ENCODE assay signal across 9 cellular contexts in the genomic region with DNA sequence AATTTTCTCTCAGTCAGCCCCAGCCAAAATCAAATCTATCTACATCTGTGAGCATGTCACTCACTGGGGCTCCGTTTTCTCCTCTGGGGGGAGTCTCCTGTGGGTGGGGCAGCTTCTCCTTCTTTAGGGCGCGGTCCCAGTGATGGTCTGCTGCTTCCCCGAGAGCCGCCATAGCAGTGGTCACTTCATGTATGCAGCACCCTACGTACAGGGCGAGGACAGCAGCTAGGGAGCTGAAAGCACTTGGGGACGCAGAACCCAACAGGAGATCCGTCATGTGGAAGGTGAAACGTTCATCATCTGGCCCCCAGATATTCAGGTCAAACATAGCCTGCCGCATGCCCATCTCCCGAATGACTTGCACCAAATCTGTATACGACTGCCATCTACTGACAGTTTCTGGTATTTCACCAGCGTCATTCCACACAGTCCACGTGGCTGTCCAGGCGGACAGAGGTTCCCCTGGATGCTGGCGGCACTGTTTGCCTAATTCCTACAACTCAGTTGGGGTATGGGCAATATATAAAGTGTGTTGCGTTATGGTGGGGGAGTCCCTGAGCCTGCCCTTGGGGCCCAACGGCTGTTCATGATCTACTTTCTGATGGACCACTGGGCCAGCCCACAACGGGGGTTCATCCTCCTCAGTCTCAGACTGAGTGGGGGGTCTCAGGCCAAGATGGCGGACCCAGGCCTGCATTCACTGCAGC.
A peak's percentile ranks its signal among the peaks of the same experiment; 100 is the strongest.
DNase-seq lines count a peak whose midpoint lies in the region; ATAC-seq, FAIRE-seq and TF ChIP-seq lines count a peak whose summit lies in the region.
"Had no signal": no experiment of that assay in that cellular context is flagged by ENCODE, and none has a peak within 500 bp of the region (broad histone marks: within the 10 kb centered on the region; RNA-seq: fewer than 3 reads in every experiment).

No MANE protein-coding gene starts in this region.

- no TSS peak for BruUV-seq in IMR-90 (replicated peaks; lab: Mats Ljungman, UMichigan)

- H2BK20ac ChIP-seq in IMR-90 (ENCODE audit: low read depth, low read length): no peak overlapping the region

- H2AK5ac ChIP-seq in IMR-90 (ENCODE audit: low read depth, low read length): no peak overlapping the region

- peaks cover 10% of the 10 kb centered on the region for H3K9me3 Mint-ChIP-seq in activated naive CD4-positive, alpha-beta T cell treated with anti-CD3 and anti-CD28 coated beads, Interleukin-2, amount 10 ng/mL, durations not matched to agents 7 days and 5 days

- no peak overlapping the region for H3K27ac Mint-ChIP-seq in activated naive CD4-positive, alpha-beta T cell treated with anti-CD3 and anti-CD28 coated beads, Interleukin-2, amount 10 ng/mL, durations not matched to agents 7 days and 5 days
- H3K27ac Mint-ChIP-seq: B cell had no signal

- TF ChIP-seq POLR2A in IMR-90 (IDR thresholded peaks at IDR 0.05; ENCODE audit: low read depth, low read length): no peak

- no peak overlapping the region for H4K5ac ChIP-seq in IMR-90 (ENCODE audit: low read depth, low read length)

- H3K4me3 Mint-ChIP-seq in activated naive CD4-positive, alpha-beta T cell treated with anti-CD3 and anti-CD28 coated beads, Interleukin-2, amount 10 ng/mL, durations not matched to agents 7 days and 5 days: no peak overlapping the region
- H3K4me3 Mint-ChIP-seq: B cell had no signal

- H3K9ac ChIP-seq in IMR-90 (ENCODE audit: low read depth, low read length): no peak overlapping the region

- in situ Hi-C loops in IMR-90 (cut with MboI; ENCODE audit: low sequenced_read_pairs): no loop called here

- FAIRE-seq in bronchial epithelial cell (lab: Jason Lieb, UNC): no peak

- H3K4me2 ChIP-seq in IMR-90 (ENCODE audit: low read depth, low read length): no peak overlapping the region

- ATAC-seq in IMR-90 (ENCODE audit: low read depth): peak; percentile 68

- H2BK5ac ChIP-seq in IMR-90 (ENCODE audit: low read depth, low read length, poor library complexity, severe bottlenecking): no peak overlapping the region

- no peaks in the 10 kb centered on the region for H3K36me3 Mint-ChIP-seq in activated naive CD4-positive, alpha-beta T cell treated with anti-CD3 and anti-CD28 coated beads, Interleukin-2, amount 10 ng/mL, durations not matched to agents 7 days and 5 days

- no peak overlapping the region for H3K14ac ChIP-seq in IMR-90 (replicated peaks; ENCODE audit: low read depth, low read length)

- H2AK9ac ChIP-seq in IMR-90 (replicated peaks; ENCODE audit: low read depth, low read length, poor library complexity): no peak overlapping the region

- no peak overlapping the region for H3K23ac ChIP-seq in IMR-90 (ENCODE audit: low read depth, low read length)

- H4K8ac ChIP-seq in IMR-90 (ENCODE audit: low read depth in 2 of 2, low read length in 2 of 2): no peak overlapping the region

- no peaks in the 10 kb centered on the region for H3K27me3 Mint-ChIP-seq in activated naive CD4-positive, alpha-beta T cell treated with anti-CD3 and anti-CD28 coated beads, Interleukin-2, amount 10 ng/mL, durations not matched to agents 7 days and 5 days
- H3K27me3 Mint-ChIP-seq: B cell had no signal

- TF ChIP-seq RAD21 in IMR-90 (IDR thresholded peaks at IDR 0.05; ENCODE audit: low read length): peak; percentile 64

- H3K4ac ChIP-seq in IMR-90 (ENCODE audit: low read depth, low read length): no peak overlapping the region

- dilution Hi-C loops in IMR-90 (cut with HindIII; ENCODE audit: low sequenced_read_pairs, unreplicated experiment): no loop called here

- intact Hi-C loops in IMR-90 (cut with micrococcal nuclease): loop anchor here (5.0 kb wide), 2 partner anchors 608 to 797 kb away; a partner anchor contains a TSS

- H3K4me1 Mint-ChIP-seq in activated naive CD4-positive, alpha-beta T cell treated with anti-CD3 and anti-CD28 coated beads, Interleukin-2, amount 10 ng/mL, durations not matched to agents 7 days and 5 days: no peaks in the 10 kb centered on the region
- H3K4me1 Mint-ChIP-seq: B cell had no signal

- TF ChIP-seq CTCF in IMR-90 (conservative IDR thresholded peaks at IDR 0.05; ENCODE audit: low read depth, low read length) (peak; percentile 51), bronchial epithelial cell (IDR thresholded peaks at IDR 0.05; ENCODE audit: insufficient read depth, low read length, severe bottlenecking) (peak; percentile 34)

- H3K56ac ChIP-seq in IMR-90 (ENCODE audit: extremely low read depth, insufficient read depth, low read length): no peak overlapping the region

- DNase-seq in NCI-H748 (lab: John Stamatoyannopoulos, UW; ENCODE audit: unreplicated experiment) (peak; percentile 22), NCI-H748 treated with DMSO at 0.1 percent for 48 hours (lab: John Stamatoyannopoulos, UW) (no peak), IMR-90 (peak; percentile 36), bronchial epithelial cell (ENCODE audit: low read depth) (no peak), midbrain (lab: John Stamatoyannopoulos, UW) (peak; percentile 7), HT-29 (ENCODE audit: low spot score) (no peak), T-helper 2 cell (no peak)
- DNase-seq in activated naive CD4-positive, alpha-beta T cell treated with anti-CD3 and anti-CD28 coated beads, Interleukin-2, amount 10 ng/mL, durations not matched to agents 7 days and 5 days: no peak

- H3K9me3 ChIP-seq in IMR-90 (ENCODE audit: control insufficient read depth, insufficient read depth, low read length): no peaks in the 10 kb centered on the region

- no peak overlapping the region for H3K18ac ChIP-seq in IMR-90 (ENCODE audit: low read depth, low read length)

- no peaks in the 10 kb centered on the region for H3K9me1 ChIP-seq in IMR-90 (ENCODE audit: insufficient read depth, low read length)

- no peak overlapping the region for H2BK120ac ChIP-seq in IMR-90 (ENCODE audit: low read depth, low read length)

- H2BK15ac ChIP-seq in IMR-90 (ENCODE audit: low read depth, low read length): no peak overlapping the region

- H4K91ac ChIP-seq in IMR-90 (ENCODE audit: insufficient read depth, low read depth, low read length): no peak overlapping the region

- H4K20me1 ChIP-seq in IMR-90 (ENCODE audit: insufficient read depth, low read length): no peaks in the 10 kb centered on the region

- H2AFZ ChIP-seq in IMR-90 (replicated peaks; ENCODE audit: low read length, poor library complexity): no peak overlapping the region

- H3K4me3 ChIP-seq in IMR-90 (ENCODE audit: insufficient read depth, low read depth, low read length) (no peak overlapping the region), bronchial epithelial cell (ENCODE audit: low read depth, low read length) (no peak overlapping the region)

- no peaks in the 10 kb centered on the region for H3K27me3 ChIP-seq in IMR-90 (ENCODE audit: control insufficient read depth, insufficient read depth, low read length)
- no peaks in the 10 kb centered on the region for H3K27me3 ChIP-seq in bronchial epithelial cell (ENCODE audit: control insufficient read depth, insufficient read depth, low read length)

- CTCF ChIA-PET in IMR-90 (lab: Yijun Ruan, JAX): no interaction called here
- CTCF ChIA-PET in activated naive CD4-positive, alpha-beta T cell treated with anti-CD3 and anti-CD28 coated beads, Interleukin-2, amount 10 ng/mL, durations not matched to agents 7 days and 5 days (lab: Charles Lee): no interaction called here

- no peak overlapping the region for H3K27ac ChIP-seq in IMR-90 (ENCODE audit: insufficient read depth, low read length)

- H3K36me3 ChIP-seq in IMR-90 (ENCODE audit: control insufficient read depth, insufficient read depth, low read length) (no peaks in the 10 kb centered on the region), bronchial epithelial cell (ENCODE audit: control insufficient read depth, insufficient read depth, low read length) (no peaks in the 10 kb centered on the region)

- POLR2A ChIA-PET in IMR-90 (lab: Charles Lee; ENCODE audit: unreplicated experiment): no interaction called here

- 87% methylated on average over 7 of the region's 21 CpGs; no CpG with 5 or more reads in 1 of the 2 experiments for WGBS in IMR-90 (ENCODE audit: extremely low coverage in 2 of 2, insufficient read length in 1 of 2), 2 experiments

- no peaks in the 10 kb centered on the region for H3K4me1 ChIP-seq in IMR-90 (ENCODE audit: control insufficient read depth, insufficient read depth, low read length)

- H3K79me1 ChIP-seq in IMR-90 (ENCODE audit: low read depth in 1 of 2, low read length in 2 of 2): no peaks in the 10 kb centered on the region

TF ChIP-seq in IMR-90, 13 proteins besides CTCF, POLR2A, EP300 and RAD21:
- TF ChIP-seq SMC3 (IDR thresholded peaks at IDR 0.05; ENCODE audit: low read depth, low read length): peak; percentile 51; the same call in 1 of the 2 replicates
- TF ChIP-seq RCOR1 (IDR thresholded peaks at IDR 0.05; ENCODE audit: insufficient replicate concordance, low read length): no peak

Comparison
In these comparisons a context has a peak if more than half of its experiments do, and no peak if none do; other contexts are left out.
1. DNase-seq: peak in NCI-H748 (single experiment), IMR-90 (single experiment) and midbrain (single experiment); none in NCI-H748 treated with DMSO at 0.1 percent for 48 hours (single experiment), bronchial epithelial cell (single experiment), activated naive CD4-positive, alpha-beta T cell treated with anti-CD3 and anti-CD28 coated beads, Interleukin-2, amount 10 ng/mL, durations not matched to agents 7 days and 5 days (single experiment), HT-29 (single experiment) and T-helper 2 cell (0 of 5).